8 cellular contexts compared by ENCODE assay signal in genomic region chr6:87756858-87757257, GRCh38. TPM values are rescaled to one million over a fixed set of nuclear protein-coding genes. Genes with fewer than 3 reads are reported as not detected.
DNase-seq lines count a peak whose midpoint lies in the region; ATAC-seq and TF ChIP-seq lines count a peak whose summit lies in the region.

No MANE protein-coding gene starts in this region.

- H3K9me3 Mint-ChIP-seq in CD14-positive monocyte (peaks cover 0 to 4% (median 2%) of the 10 kb centered on the region in 7 donors), Calu3 (ENCODE audit: low read depth, unreplicated experiment) (no peaks in the 10 kb centered on the region)
- H3K9me3 Mint-ChIP-seq in effector memory CD8-positive, alpha-beta T cell: no peaks in the 10 kb centered on the region

- TF ChIP-seq CTCF in CD14-positive monocyte (IDR thresholded peaks at IDR 0.05) (no peak), Calu3 (IDR thresholded peaks at IDR 0.05; ENCODE audit: unreplicated experiment) (no peak)

- H3K4me3 Mint-ChIP-seq in CD14-positive monocyte: no peak overlapping the region
- H3K4me3 Mint-ChIP-seq in effector memory CD8-positive, alpha-beta T cell: no peak overlapping the region
- H3K4me3 Mint-ChIP-seq in Calu3 (ENCODE audit: low read depth, unreplicated experiment): no peak overlapping the region

- H3K27me3 Mint-ChIP-seq in CD14-positive monocyte (ENCODE audit: low read depth in 3 of 3) (peaks cover 0 to 1% (median 0%) of the 10 kb centered on the region in 3 donors), Calu3 (ENCODE audit: unreplicated experiment) (no peaks in the 10 kb centered on the region)
- no peaks in the 10 kb centered on the region for H3K27me3 Mint-ChIP-seq in effector memory CD8-positive, alpha-beta T cell

- CTCF ChIA-PET in Calu3 (lab: Charles Lee): no interaction called here

- H3K4me1 Mint-ChIP-seq in CD14-positive monocyte (peaks cover 53% of the 10 kb centered on the region), Calu3 (ENCODE audit: low read depth, unreplicated experiment) (no peaks in the 10 kb centered on the region)
- H3K4me1 Mint-ChIP-seq in effector memory CD8-positive, alpha-beta T cell (ENCODE audit: low read depth in 2 of 2): peaks cover 5 to 6% of the 10 kb centered on the region in 2 donors

- ATAC-seq in GM19025 (IDR thresholded peaks at IDR 0.05; ENCODE audit: low read depth, unreplicated experiment) (peak; percentile 97), HG03066 (IDR thresholded peaks at IDR 0.05; ENCODE audit: low read depth, unreplicated experiment) (peak; percentile 93)
- peak; percentile 78 for ATAC-seq in effector memory CD8-positive, alpha-beta T cell (replicated peaks)

- peak overlapping the region; percentile 94 to 99 (median 97) for H3K27ac Mint-ChIP-seq in CD14-positive monocyte
- H3K27ac Mint-ChIP-seq in effector memory CD8-positive, alpha-beta T cell: peak overlapping the region in 1 of 2 donors; percentile 81
- H3K27ac Mint-ChIP-seq in Calu3 (ENCODE audit: unreplicated experiment): no peak overlapping the region

- intact Hi-C loops in CD14-positive monocyte (cut with micrococcal nuclease): loop anchor here (5.0 kb wide), 2 partner anchors 55 to 60 kb away; partner anchors contain the start of gene AKIRIN2 (in 1 of the 2)
- intact Hi-C loops in Calu3 (cut with micrococcal nuclease; ENCODE audit: unreplicated experiment): no loop called here

- DNase-seq in CD14-positive monocyte (ENCODE audit: low spot score) (peak; percentile 95), RPMI7951 (ENCODE audit: low read depth) (peak; percentile 79), ureter (ENCODE audit: low spot score) (no peak), Calu3 (no peak)
- DNase-seq in effector memory CD8-positive, alpha-beta T cell: no peak
- peak; percentile 24 to 28 for DNase-seq in stimulated activated CD4-positive, alpha-beta T cell treated with anti-CD3 and anti-CD28 coated beads, Interleukin-15, amount 100 ng/mL, for 48 hours (ENCODE audit: low read depth in 2 of 2)

- H3K36me3 Mint-ChIP-seq in CD14-positive monocyte: no peaks in the 10 kb centered on the region
- H3K36me3 Mint-ChIP-seq in effector memory CD8-positive, alpha-beta T cell (ENCODE audit: insufficient read depth): no peaks in the 10 kb centered on the region
- peaks cover 4% of the 10 kb centered on the region for H3K36me3 Mint-ChIP-seq in Calu3 (ENCODE audit: insufficient read depth, unreplicated experiment)

- BruUV-seq in Calu3 (replicated peaks; lab: Mats Ljungman, UMichigan): no TSS peak

RNA-seq across cellular contexts. Expression of gene AKIRIN2, which starts 54.8 kb away (rescaled TPM):
- 100 to 1,000 TPM; 102 to 118 TPM for polyA plus RNA-seq in CD14-positive monocyte
- 14.1 and 17.3 TPM in 2 replicates for total RNA-seq in RPMI7951 (2014; rRNA removed; shearing (Covaris generic))
- total RNA-seq in ureter (38.5 TPM), Calu3 (2022) (44.7 and 46.1 TPM in 2 replicates)

Comparison
In these comparisons a context has a peak if more than half of its experiments do, and no peak if none do; other contexts are left out.
1. DNase-seq: peak in CD14-positive monocyte (single experiment), RPMI7951 (single experiment) and stimulated activated CD4-positive, alpha-beta T cell treated with anti-CD3 and anti-CD28 coated beads, Interleukin-15, amount 100 ng/mL, for 48 hours (2 of 2); none in effector memory CD8-positive, alpha-beta T cell (0 of 3), ureter (single experiment) and Calu3 (single experiment).
2. Peak in every context shown above with its lines, with median percentiles within 50 percentile points of each other: ATAC-seq.